Comparison of ENCODE assay signal across 16 cellular contexts in genomic region chr1:221011145-221011544, GRCh38.
DNase-seq lines count a peak whose midpoint lies in the region; ATAC-seq and TF ChIP-seq lines count a peak whose summit lies in the region.
"Had no signal": no experiment of that assay in that cellular context is flagged by ENCODE, and none has a peak within 500 bp of the region (broad histone marks: within the 10 kb centered on the region; RNA-seq: fewer than 3 reads in every experiment).

No MANE protein-coding gene starts in this region.

- no peaks in the 10 kb centered on the region for H3K4me1 ChIP-seq in HEK293 (ENCODE audit: control insufficient read depth, insufficient read depth, low read length)
- H3K4me1 ChIP-seq: Peyer's patch had no signal

- POLR2A ChIA-PET in HEK293 (lab: Yijun Ruan, JAX) = no interaction called here

- no peak overlapping the region for H3K4me3 ChIP-seq in HEK293 (ENCODE audit: low read depth, low read length)
- H3K4me3 ChIP-seq: K562, Peyer's patch had no signal

- CTCF ChIA-PET in HEK293 (lab: Yijun Ruan, JAX) = no interaction called here

- TF ChIP-seq CTCF in HEK293 (tag by site-specific recombination; IDR thresholded peaks at IDR 0.05) = no peak

- ATAC-seq in left ventricle myocardium superior = peak; percentile 37
- ATAC-seq: K562 had no signal

- peak; percentile 81 for DNase-seq in amniotic epithelial cell (ENCODE audit: low read depth)
- no peak for DNase-seq in left ventricle myocardium superior
- DNase-seq in stromal cell of bone marrow (ENCODE audit: low read depth) = peak; percentile 42
- no peak for DNase-seq in retina
- DNase-seq in HPDE6-E6E7 (ENCODE audit: extremely low spot score) = no peak
- no peak for DNase-seq in cerebellar cortex (ENCODE audit: low spot score)
- DNase-seq: AML-193; NCI-H1092 treated with DMSO at 0.1 percent for 48 hours; NCI-H146; NCI-H2081 treated with DMSO at 0.1 percent for 48 hours; NCI-H748 treated with DMSO at 0.1 percent for 48 hours; NK-92 treated with Interleukin-12 subunit alpha and Interleukin-12 subunit beta, amount 100 ng/mL, for 24 hours; Peyer's patch had no signal

- H3K9me3 ChIP-seq in HEK293 (ENCODE audit: control insufficient read depth, insufficient read depth, low read depth, low read length) = no peaks in the 10 kb centered on the region
- H3K9me3 ChIP-seq: Peyer's patch had no signal

- intact Hi-C loops in left ventricle myocardium superior (cut with micrococcal nuclease) = no loop called here

- H3K27ac ChIP-seq in HEK293 (ENCODE audit: extremely low read depth, low read depth, low read length) = no peak overlapping the region
- H3K27ac ChIP-seq: C4-2B, Peyer's patch had no signal

- no peaks in the 10 kb centered on the region for H3K36me3 ChIP-seq in HEK293 (ENCODE audit: control insufficient read depth in 2 of 2, insufficient read depth in 1 of 2, low read length in 2 of 2)
- H3K36me3 ChIP-seq: Peyer's patch had no signal

TF ChIP-seq in HEK293, 187 proteins besides CTCF, POLR2A, EP300 and RAD21:
- TF ChIP-seq MZF1 (tag by site-specific recombination; IDR thresholded peaks at IDR 0.05; ENCODE audit: borderline replicate concordance) (no peak), GLIS1 (tag by site-specific recombination; IDR thresholded peaks at IDR 0.05) (peak; percentile 92)

Comparison
In these comparisons a context has a peak if more than half of its experiments do, and no peak if none do; other contexts are left out.
1. DNase-seq: peak in amniotic epithelial cell (single experiment) and stromal cell of bone marrow (single experiment); none in left ventricle myocardium superior (single experiment), retina (single experiment), HPDE6-E6E7 (single experiment) and cerebellar cortex (single experiment).